ENCODE assay signal across 24 cellular contexts in the genomic region with DNA sequence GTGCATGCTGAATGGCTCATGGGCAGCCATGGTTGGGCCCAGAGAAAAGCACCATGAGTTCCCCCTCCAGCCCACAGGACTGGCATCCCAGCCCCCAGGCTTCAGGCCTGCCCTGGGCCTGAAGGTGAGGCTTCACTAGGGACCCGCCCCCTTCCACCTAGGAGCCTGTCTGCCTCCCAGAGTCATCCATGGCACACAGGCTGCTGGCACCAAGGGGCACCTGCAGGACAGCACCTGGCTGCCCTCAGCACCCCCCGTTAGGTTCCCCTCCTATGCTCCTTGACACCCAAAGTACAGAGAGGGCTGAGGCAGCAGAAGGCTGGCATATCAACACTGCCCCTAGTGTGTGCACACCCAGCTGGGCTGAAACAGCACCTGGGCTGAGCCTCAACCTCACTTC.
"Had no signal": no experiment of that assay in that cellular context is flagged by ENCODE, and none has a peak within 500 bp of the region (broad histone marks: within the 10 kb centered on the region; RNA-seq: fewer than 3 reads in every experiment).

No MANE protein-coding gene starts in this region.

- ATAC-seq: left colon; left lung; lower lobe of right lung; naive thymus-derived CD8-positive, alpha-beta T cell; right lobe of liver had no signal

- H3K36me3 ChIP-seq: left lung, lower lobe of right lung, neutrophil, right atrium auricular region, right lobe of liver, suprapubic skin, thoracic aorta, tibial artery, uterus had no signal

- H3K79me2 ChIP-seq: hepatocyte, parathyroid adenoma had no signal

- H3K4me2 ChIP-seq: hepatocyte, smooth muscle cell had no signal

- DNase-seq: left colon; left lung; lower lobe of right lung; mammary epithelial cell; mesenchymal stem cell; naive thymus-derived CD8-positive, alpha-beta T cell; occipital lobe; right lobe of liver; stimulated activated CD4-positive, alpha-beta T cell treated with anti-CD3 and anti-CD28 coated beads, Interleukin-12 subunit alpha, Interleukin-12 subunit beta, amount 100 ng/mL, for 4 hours; stimulated activated CD4-positive, alpha-beta T cell treated with anti-CD3 and anti-CD28 coated beads, Interleukin-15, amount 100 ng/mL, for 24 hours; stimulated activated CD4-positive, alpha-beta T cell treated with anti-CD3 and anti-CD28 coated beads, Interleukin-2, amount 100 ng/mL, for 24 hours; stimulated activated CD4-positive, alpha-beta T cell treated with anti-CD3 and anti-CD28 coated beads, Interleukin-4, amount 100 ng/mL, for 1 hour; stimulated activated naive CD4-positive, alpha-beta T cell; tibial artery; trophoblast cell; uterus had no signal

- H3K27me3 ChIP-seq: hepatocyte, left lung, neutrophil, right atrium auricular region, right lobe of liver, suprapubic skin, tibial artery, uterus had no signal

- H3K9me3 ChIP-seq: left lung, lower lobe of right lung, neutrophil, right atrium auricular region, right lobe of liver, thoracic aorta, tibial artery, uterus had no signal

- H3K9ac ChIP-seq: parathyroid adenoma had no signal

- H3K4me1 ChIP-seq: left lung, lower lobe of right lung, parathyroid adenoma, right atrium auricular region, right lobe of liver, suprapubic skin, tibial artery, uterus had no signal

- H3K27ac ChIP-seq: hepatocyte, left lung, lower lobe of right lung, neutrophil, parathyroid adenoma, right atrium auricular region, right lobe of liver, suprapubic skin, thoracic aorta, tibial artery, uterus had no signal

- H2AFZ ChIP-seq: hepatocyte, parathyroid adenoma had no signal

- H3K4me3 ChIP-seq: hepatocyte, left lung, lower lobe of right lung, right atrium auricular region, right lobe of liver, smooth muscle cell, suprapubic skin, thoracic aorta, tibial artery, uterus had no signal

- FAIRE-seq: keratinocyte had no signal
